Comparison of ENCODE assay signal across 14 cellular contexts in genomic region chr4:151129801-151130200, GRCh38.
"Had no signal": no experiment of that assay in that cellular context is flagged by ENCODE, and none has a peak within 500 bp of the region (broad histone marks: within the 10 kb centered on the region; RNA-seq: fewer than 3 reads in every experiment).

No MANE protein-coding gene starts in this region.

- DNase-seq: activated B cell treated with CpG ODN at 0.5 μM for 24 hours; activated CD4-positive, alpha-beta memory T cell treated with anti-CD3 and anti-CD28 coated beads, Interleukin-2, amount 10 ng/mL, durations not matched to agents 7 days and 5 days; activated CD4-positive, alpha-beta T cell treated with anti-CD3 and anti-CD28 coated beads for 4 hours; activated naive CD4-positive, alpha-beta T cell treated with anti-CD3 and anti-CD28 coated beads for 36 hours; activated T-cell treated with anti-CD3 and anti-CD28 coated beads, Interleukin-2, amount 50 U/mL, for 4 hours; body of pancreas; caudate nucleus; left cardiac atrium; nucleus accumbens; right cardiac atrium; stimulated activated CD4-positive, alpha-beta T cell treated with anti-CD3 and anti-CD28 coated beads, Interleukin-2, amount 100 ng/mL, for 48 hours; T-cell; transverse colon had no signal

- ATAC-seq: activated T-cell treated with anti-CD3 and anti-CD28 coated beads, Interleukin-2, amount 50 U/mL, for 4 hours; body of pancreas; esophagus mucosa; left cardiac atrium; T-cell had no signal
